ENCODE assay signal across 1 cellular context in the genomic region with DNA sequence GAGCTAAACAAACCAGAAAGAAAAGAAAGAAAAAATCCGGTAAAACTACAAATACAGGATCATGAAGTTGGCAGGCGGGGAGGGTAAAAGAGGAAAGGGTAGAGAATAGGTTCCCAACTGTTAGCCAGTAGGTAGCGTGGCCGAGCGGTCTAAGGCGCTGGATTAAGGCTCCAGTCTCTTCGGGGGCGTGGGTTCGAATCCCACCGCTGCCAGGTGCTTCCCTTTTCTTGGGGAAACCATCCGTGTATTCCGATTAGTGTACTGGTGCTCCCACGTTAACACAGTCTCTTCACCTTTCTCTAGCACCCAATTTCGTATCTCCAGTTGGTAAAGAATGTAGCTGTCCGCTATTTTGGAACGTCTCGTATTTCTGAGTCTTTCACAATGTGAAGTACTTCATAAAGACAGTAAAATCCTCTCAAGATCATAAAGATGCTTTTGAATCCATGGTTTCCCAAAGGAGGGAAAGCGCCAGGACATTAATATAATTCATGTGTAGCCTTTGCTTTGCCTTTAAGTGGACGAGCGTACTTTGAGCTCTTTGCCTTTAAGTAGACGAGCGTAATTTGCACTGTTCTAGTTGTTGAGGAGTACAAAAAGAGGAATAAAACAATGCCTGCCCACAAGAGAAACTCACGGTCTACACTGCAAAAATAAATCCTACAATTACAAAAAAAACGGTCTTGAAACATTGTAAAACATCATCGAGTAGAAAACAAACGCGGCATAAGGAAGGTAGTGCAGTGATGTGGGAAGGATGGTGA.
TF ChIP-seq lines count a peak whose summit lies in the region.

No MANE protein-coding gene starts in this region.

TF ChIP-seq in HepG2, 621 proteins besides CTCF, POLR2A, EP300 and RAD21 (continued from another document):
- TF ChIP-seq, protein P1, sequence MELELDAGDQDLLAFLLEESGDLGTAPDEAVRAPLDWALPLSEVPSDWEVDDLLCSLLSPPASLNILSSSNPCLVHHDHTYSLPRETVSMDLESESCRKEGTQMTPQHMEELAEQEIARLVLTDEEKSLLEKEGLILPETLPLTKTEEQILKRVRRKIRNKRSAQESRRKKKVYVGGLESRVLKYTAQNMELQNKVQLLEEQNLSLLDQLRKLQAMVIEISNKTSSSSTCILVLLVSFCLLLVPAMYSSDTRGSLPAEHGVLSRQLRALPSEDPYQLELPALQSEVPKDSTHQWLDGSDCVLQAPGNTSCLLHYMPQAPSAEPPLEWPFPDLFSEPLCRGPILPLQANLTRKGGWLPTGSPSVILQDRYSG (CRISPR knock-in tag; IDR thresholded peaks at IDR 0.05) = no peak
- TF ChIP-seq RELA (CRISPR knock-in tag; IDR thresholded peaks at IDR 0.05) (0 out of 2 replicates have a peak, but pooled peaks have one; percentile 37), EEA1 (CRISPR knock-in tag; IDR thresholded peaks at IDR 0.05; ENCODE audit: borderline replicate concordance) (no peak), NFE2L2 (IDR thresholded peaks at IDR 0.05; ENCODE audit: low read length) (no peak), ZNF879 (CRISPR knock-in tag; IDR thresholded peaks at IDR 0.05) (no peak), NAIF1 (CRISPR knock-in tag; IDR thresholded peaks at IDR 0.05; ENCODE audit: borderline replicate concordance) (peak; percentile 73; the same call in 1 of the 2 replicates), ZNF343 (CRISPR knock-in tag; IDR thresholded peaks at IDR 0.05) (peak; percentile 69; the same call in 1 of the 2 replicates)
- TF ChIP-seq, protein P2, sequence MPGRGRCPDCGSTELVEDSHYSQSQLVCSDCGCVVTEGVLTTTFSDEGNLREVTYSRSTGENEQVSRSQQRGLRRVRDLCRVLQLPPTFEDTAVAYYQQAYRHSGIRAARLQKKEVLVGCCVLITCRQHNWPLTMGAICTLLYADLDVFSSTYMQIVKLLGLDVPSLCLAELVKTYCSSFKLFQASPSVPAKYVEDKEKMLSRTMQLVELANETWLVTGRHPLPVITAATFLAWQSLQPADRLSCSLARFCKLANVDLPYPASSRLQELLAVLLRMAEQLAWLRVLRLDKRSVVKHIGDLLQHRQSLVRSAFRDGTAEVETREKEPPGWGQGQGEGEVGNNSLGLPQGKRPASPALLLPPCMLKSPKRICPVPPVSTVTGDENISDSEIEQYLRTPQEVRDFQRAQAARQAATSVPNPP (CRISPR knock-in tag; IDR thresholded peaks at IDR 0.05) = no peak
